In the genomic region with DNA sequence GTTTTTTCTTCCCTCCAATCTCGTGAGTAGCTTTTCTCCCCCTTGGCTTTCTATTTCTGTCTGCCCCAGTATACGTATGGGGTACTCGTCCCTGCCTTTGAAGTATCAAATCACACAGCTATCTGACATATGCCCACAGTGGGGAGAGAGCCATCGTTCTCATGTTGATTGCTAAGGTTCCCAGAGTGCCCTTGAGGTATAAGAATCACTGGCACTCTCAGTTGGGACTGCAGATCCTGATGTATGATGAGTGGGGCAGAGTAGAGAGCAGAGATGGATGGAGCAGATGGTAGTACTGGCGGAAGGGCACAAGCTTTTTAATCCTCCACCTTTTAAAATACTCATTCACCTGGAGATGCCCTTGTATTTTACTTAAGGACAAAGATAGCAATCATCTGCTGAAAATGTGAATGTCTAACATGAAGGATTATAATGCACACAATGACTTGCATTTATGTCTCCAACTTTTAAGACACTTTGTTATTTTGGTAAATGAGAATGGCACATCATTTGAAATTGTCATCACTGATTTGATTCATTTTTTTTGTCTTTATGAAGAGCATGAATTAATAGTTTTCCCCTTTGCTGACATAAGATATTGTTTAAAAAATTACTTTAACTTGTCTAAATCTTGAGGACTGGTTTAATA, we compare ENCODE assay signal across 20 cellular contexts.
A peak's percentile ranks its signal among the peaks of the same experiment; 100 is the strongest.
DNase-seq lines count a peak whose midpoint lies in the region; ATAC-seq, FAIRE-seq and TF ChIP-seq lines count a peak whose summit lies in the region.
"Had no signal": no experiment of that assay in that cellular context is flagged by ENCODE, and none has a peak within 500 bp of the region (broad histone marks: within the 10 kb centered on the region; RNA-seq: fewer than 3 reads in every experiment).

No MANE protein-coding gene starts in this region.

- POLR2A ChIA-PET in IMR-90 (lab: Charles Lee; ENCODE audit: unreplicated experiment) = no interaction called here
- POLR2A ChIA-PET in endothelial cell of umbilical vein (lab: Charles Lee) = no interaction called here

- no peak overlapping the region for H3K14ac ChIP-seq in IMR-90 (replicated peaks; ENCODE audit: low read depth, low read length)

- H3K27me3 ChIP-seq in IMR-90 (ENCODE audit: control insufficient read depth, insufficient read depth, low read length) (0 out of 2 replicates have a peak, but pooled peaks cover 1% of the 10 kb centered on the region), endothelial cell of umbilical vein (ENCODE audit: control insufficient read depth in 2 of 2, insufficient read depth in 2 of 2, low read length in 2 of 2) (no peaks in the 10 kb centered on the region), thoracic aorta (replicated peaks; ENCODE audit: insufficient read depth) (no peaks in the 10 kb centered on the region)
- H3K27me3 ChIP-seq: SJSA1 had no signal

- H4K5ac ChIP-seq in IMR-90 (ENCODE audit: low read depth, low read length) = no peak overlapping the region

- no peaks in the 10 kb centered on the region for H3K79me1 ChIP-seq in IMR-90 (ENCODE audit: low read depth in 1 of 2, low read length in 2 of 2)

- no peak overlapping the region for H2BK15ac ChIP-seq in IMR-90 (ENCODE audit: low read depth, low read length)

- ATAC-seq in IMR-90 (ENCODE audit: low read depth) (no peak), thoracic aorta (ENCODE audit: insufficient number of reproducible peaks, low FRiP score, low read depth) (no peak), HG03159 (IDR thresholded peaks at IDR 0.05; ENCODE audit: unreplicated experiment) (no peak)

- H2AFZ ChIP-seq in IMR-90 (replicated peaks; ENCODE audit: low read length, poor library complexity) (no peak overlapping the region), endothelial cell of umbilical vein (ENCODE audit: low read depth, low read length) (no peak overlapping the region)

- H2BK5ac ChIP-seq in IMR-90 (ENCODE audit: low read depth, low read length, poor library complexity, severe bottlenecking) = no peak overlapping the region

- H3K4me1 ChIP-seq in IMR-90 (ENCODE audit: control insufficient read depth, insufficient read depth, low read length) (no peaks in the 10 kb centered on the region), endothelial cell of umbilical vein (ENCODE audit: control insufficient read depth, extremely low read depth, insufficient read depth, low read length) (no peaks in the 10 kb centered on the region), thoracic aorta (ENCODE audit: control insufficient read depth in 1 of 2, low read depth in 2 of 2) (peaks cover 11 to 70% of the 10 kb centered on the region in 2 donors)

- peak; percentile 8 for FAIRE-seq in endothelial cell of umbilical vein (lab: Jason Lieb, UNC)
- no peak for FAIRE-seq in frontal cortex (lab: Jason Lieb, UNC)
- FAIRE-seq: GM12892, H54 had no signal

- H3K4ac ChIP-seq in IMR-90 (ENCODE audit: low read depth, low read length) = no peak overlapping the region

- no peak overlapping the region for H4K8ac ChIP-seq in IMR-90 (ENCODE audit: low read depth in 2 of 2, low read length in 2 of 2)

- H3K56ac ChIP-seq in IMR-90 (ENCODE audit: extremely low read depth, insufficient read depth, low read length) = no peak overlapping the region

- in situ Hi-C loops in IMR-90 (cut with MboI; ENCODE audit: low sequenced_read_pairs) = no loop called here

- H3K9me1 ChIP-seq in IMR-90 (ENCODE audit: insufficient read depth, low read length) (no peaks in the 10 kb centered on the region), endothelial cell of umbilical vein (replicated peaks; ENCODE audit: control insufficient read depth, extremely low read depth, insufficient read depth, low read length) (no peaks in the 10 kb centered on the region)

- TF ChIP-seq CTCF in IMR-90 (conservative IDR thresholded peaks at IDR 0.05; ENCODE audit: low read depth, low read length) = no peak
- TF ChIP-seq CTCF in endothelial cell of umbilical vein (IDR thresholded peaks at IDR 0.05; ENCODE audit: extremely low read depth in 1 of 2, insufficient read depth in 1 of 2, low read depth in 1 of 2, low read length in 2 of 2) = no peak
- TF ChIP-seq CTCF in thoracic aorta (IDR thresholded peaks at IDR 0.05) = no peak

- no peak overlapping the region for H2AK9ac ChIP-seq in IMR-90 (replicated peaks; ENCODE audit: low read depth, low read length, poor library complexity)

- H3K27ac ChIP-seq in IMR-90 (ENCODE audit: insufficient read depth, low read length) = no peak overlapping the region
- H3K27ac ChIP-seq in endothelial cell of umbilical vein (ENCODE audit: insufficient read depth, low read depth, low read length) = no peak overlapping the region
- peak overlapping the region; percentile 69 to 78 for H3K27ac ChIP-seq in thoracic aorta
- H3K27ac ChIP-seq: C4-2B, SJSA1 had no signal

- no peak for TF ChIP-seq RAD21 in IMR-90 (IDR thresholded peaks at IDR 0.05; ENCODE audit: low read length)

- H3K9ac ChIP-seq in IMR-90 (ENCODE audit: low read depth, low read length) = no peak overlapping the region
- H3K9ac ChIP-seq in endothelial cell of umbilical vein (replicated peaks; ENCODE audit: extremely low read depth, insufficient read depth, low read length) = no peak overlapping the region

- H3K18ac ChIP-seq in IMR-90 (ENCODE audit: low read depth, low read length) = no peak overlapping the region

- TF ChIP-seq POLR2A in IMR-90 (IDR thresholded peaks at IDR 0.05; ENCODE audit: low read depth, low read length) (no peak), endothelial cell of umbilical vein (IDR thresholded peaks at IDR 0.05; ENCODE audit: low read depth, low read length) (no peak)

- DNase-seq in IMR-90 (no peak), NCI-H524 treated with DMSO at 0.1 percent for 48 hours (lab: John Stamatoyannopoulos, UW) (peak; percentile 94), endothelial cell of umbilical vein (ENCODE audit: low read depth, low spot score) (no peak), thoracic aorta (ENCODE audit: low spot score) (no peak), frontal cortex (ENCODE audit: low spot score in 2 of 2) (no peak), Kasumi-1 (lab: John Stamatoyannopoulos, UW) (no peak)
- DNase-seq: Calu3, DMS79 treated with DMSO at 0.1 percent for 48 hours, KBM-7, MM.1S, NCI-H1694, NCI-H2029 treated with DMSO at 0.1 percent for 48 hours, NCI-H526, Right ventricle myocardium superior, RPMI8226 had no signal

- CTCF ChIA-PET in IMR-90 (lab: Yijun Ruan, JAX) = interaction anchor here (1.3 kb wide), 1 partner anchor 74 kb away, joined by 4 read pairs; no protein-coding TSS in a partner anchor
- CTCF ChIA-PET in endothelial cell of umbilical vein (lab: Charles Lee) = interaction anchor here (2.3 to 9.5 kb wide), 4 partner anchors 14 to 499 kb away, joined by 8 to 99 read pairs (median 29); no protein-coding TSS in a partner anchor

- no peak overlapping the region for H4K91ac ChIP-seq in IMR-90 (ENCODE audit: insufficient read depth, low read depth, low read length)

- BruUV-seq in IMR-90 (replicated peaks; lab: Mats Ljungman, UMichigan) = no TSS peak
- no TSS peak for BruUV-seq in endothelial cell of umbilical vein (replicated peaks; lab: Mats Ljungman, UMichigan)

- H3K23ac ChIP-seq in IMR-90 (ENCODE audit: low read depth, low read length) = no peak overlapping the region

- H3K4me2 ChIP-seq in IMR-90 (ENCODE audit: low read depth, low read length) (no peak overlapping the region), endothelial cell of umbilical vein (ENCODE audit: insufficient read depth, low read length) (no peak overlapping the region)

- H3K4me3 ChIP-seq in IMR-90 (ENCODE audit: insufficient read depth, low read depth, low read length) (no peak overlapping the region), endothelial cell of umbilical vein (replicated peaks in 1 of 3; ENCODE audit: insufficient read depth in 1 of 3, low read depth in 1 of 3, low read length in 3 of 3) (no peak overlapping the region), thoracic aorta (no peak overlapping the region)
- H3K4me3 ChIP-seq: SJSA1 had no signal

- dilution Hi-C loops in IMR-90 (cut with HindIII; ENCODE audit: low sequenced_read_pairs, unreplicated experiment) = no loop called here
- dilution Hi-C loops in endothelial cell of umbilical vein (cut with MboI; ENCODE audit: extremely low pct_ligation_motif_present, low sequenced_read_pairs) = no loop called here

- H2BK120ac ChIP-seq in IMR-90 (ENCODE audit: low read depth, low read length) = no peak overlapping the region

- no peak overlapping the region for H2AK5ac ChIP-seq in IMR-90 (ENCODE audit: low read depth, low read length)

- WGBS in IMR-90 (ENCODE audit: extremely low coverage in 2 of 2, insufficient read length in 1 of 2), 2 experiments = no CpG with 5 or more reads among the region's 5 CpGs

- 0 out of 2 replicates have a peak overlapping the region, but pooled peaks have one; percentile 3 for H2BK20ac ChIP-seq in IMR-90 (ENCODE audit: low read depth, low read length)

- no peaks in the 10 kb centered on the region for H3K79me2 ChIP-seq in endothelial cell of umbilical vein (ENCODE audit: control insufficient read depth, insufficient read depth, low read length)

- H3K9me3 ChIP-seq in IMR-90 (ENCODE audit: control insufficient read depth, insufficient read depth, low read length) = no peaks in the 10 kb centered on the region
- no peaks in the 10 kb centered on the region for H3K9me3 ChIP-seq in endothelial cell of umbilical vein (replicated peaks; ENCODE audit: control insufficient read depth, insufficient read depth, low read length)
- no peaks in the 10 kb centered on the region for H3K9me3 ChIP-seq in thoracic aorta
- H3K9me3 ChIP-seq: SJSA1 had no signal

- H3K36me3 ChIP-seq in IMR-90 (ENCODE audit: control insufficient read depth, insufficient read depth, low read length) (no peaks in the 10 kb centered on the region), endothelial cell of umbilical vein (ENCODE audit: control insufficient read depth in 2 of 2, extremely low read depth in 1 of 2, insufficient read depth in 2 of 2, low read length in 2 of 2) (no peaks in the 10 kb centered on the region), thoracic aorta (no peaks in the 10 kb centered on the region)
- H3K36me3 ChIP-seq: SJSA1 had no signal

- H4K20me1 ChIP-seq in IMR-90 (ENCODE audit: insufficient read depth, low read length) (no peaks in the 10 kb centered on the region), endothelial cell of umbilical vein (replicated peaks; ENCODE audit: control insufficient read depth, extremely low read depth, insufficient read depth, low read length) (no peaks in the 10 kb centered on the region)

- intact Hi-C loops in IMR-90 (cut with micrococcal nuclease) = loop anchor here (2.0 kb wide), 1 partner anchor 54 kb away; no protein-coding TSS in a partner anchor
- intact Hi-C loops in endothelial cell of umbilical vein (cut with micrococcal nuclease) = loop anchor here (5.0 kb wide), 1 partner anchor 313 kb away; no protein-coding TSS in a partner anchor

TF ChIP-seq in IMR-90, 13 proteins besides CTCF, POLR2A, EP300 and RAD21:
- TF ChIP-seq MAFK (IDR thresholded peaks at IDR 0.05; ENCODE audit: low read depth, low read length) = no peak
- TF ChIP-seq NFE2L2 (IDR thresholded peaks at IDR 0.05; ENCODE audit: low read depth, low read length) = peak; percentile 38; the same call in 1 of the 2 replicates

TF ChIP-seq in endothelial cell of umbilical vein, 7 proteins besides CTCF, POLR2A, EP300 and RAD21 (continues in another document):
- TF ChIP-seq JUN (IDR thresholded peaks at IDR 0.05; ENCODE audit: borderline replicate concordance, insufficient read depth, insufficient read length, low read depth) (no peak), MYC (IDR thresholded peaks at IDR 0.05; ENCODE audit: low read depth, low read length) (no peak), EZH2 (IDR thresholded peaks at IDR 0.05; ENCODE audit: borderline replicate concordance, low read depth, low read length, severe bottlenecking) (no peak)

Comparison
In these comparisons a context has a peak if more than half of its experiments do, and no peak if none do; other contexts are left out.
1. H3K27ac ChIP-seq: peak in thoracic aorta (2 of 2); none in IMR-90 (single experiment) and endothelial cell of umbilical vein (single experiment).